In genomic region chr7:124764847-124765400, GRCh38 we compare ENCODE assay signal across 8 cellular contexts. TPM values are rescaled to one million over a fixed set of nuclear protein-coding genes. Genes with fewer than 3 reads are reported as not detected.
DNase-seq lines count a peak whose midpoint lies in the region.

No MANE protein-coding gene starts in this region.

- peaks cover 12% of the 10 kb centered on the region for H3K4me1 Mint-ChIP-seq in activated T-helper 1 cell treated with anti-CD3 and anti-CD28 coated beads, Interleukin-12 subunit alpha, Interleukin-12 subunit beta, Interleukin-2, Interleukin-4 antibody, amounts not matched to agents 30 ng/mL and 10 ng/mL and 1 ng/mL, durations not matched to agents 14 hours and 24 hours and 36 hours (ENCODE audit: low read depth)

- peaks cover 51% of the 10 kb centered on the region for H3K27me3 Mint-ChIP-seq in activated T-helper 1 cell treated with anti-CD3 and anti-CD28 coated beads, Interleukin-12 subunit alpha, Interleukin-12 subunit beta, Interleukin-2, Interleukin-4 antibody, amounts not matched to agents 30 ng/mL and 10 ng/mL and 1 ng/mL, durations not matched to agents 14 hours and 24 hours and 36 hours (ENCODE audit: insufficient read depth)

- H3K36me3 Mint-ChIP-seq in activated T-helper 1 cell treated with anti-CD3 and anti-CD28 coated beads, Interleukin-12 subunit alpha, Interleukin-12 subunit beta, Interleukin-2, Interleukin-4 antibody, amounts not matched to agents 30 ng/mL and 10 ng/mL and 1 ng/mL, durations not matched to agents 14 hours and 24 hours and 36 hours (ENCODE audit: low read depth) = no peaks in the 10 kb centered on the region

- no peaks in the 10 kb centered on the region for H3K9me3 Mint-ChIP-seq in activated T-helper 1 cell treated with anti-CD3 and anti-CD28 coated beads, Interleukin-12 subunit alpha, Interleukin-12 subunit beta, Interleukin-2, Interleukin-4 antibody, amounts not matched to agents 30 ng/mL and 10 ng/mL and 1 ng/mL, durations not matched to agents 14 hours and 24 hours and 36 hours

- intact Hi-C loops in activated T-helper 1 cell treated with anti-CD3 and anti-CD28 coated beads, Interleukin-12 subunit alpha, Interleukin-12 subunit beta, Interleukin-2, Interleukin-4 antibody, amounts not matched to agents 30 ng/mL and 10 ng/mL and 1 ng/mL, durations not matched to agents 14 hours and 24 hours and 36 hours (cut with micrococcal nuclease) = loop anchor here (5.0 kb wide), 1 partner anchor 733 kb away; the partner anchor contains the start of gene TMEM229A
- intact Hi-C loops in head of caudate nucleus (cut with DNase I) = loop anchor here (10.0 kb wide), 1 partner anchor 120 kb away; no protein-coding TSS in a partner anchor
- intact Hi-C loops in posterior vena cava (cut with DNase I) = no loop called here

- DNase-seq in AG08396 (ENCODE audit: low spot score) (peak; percentile 55), GM19238 (ENCODE audit: insufficient read length, low spot score) (peak; percentile 8), HPDE6-E6E7 (ENCODE audit: extremely low spot score) (peak; percentile 36), head of caudate nucleus (peak in 34 of 42 donors; percentile 23 to 74 (median 46)), posterior vena cava (ENCODE audit: low spot score) (peak; percentile 71), NCI-H446 (lab: John Stamatoyannopoulos, UW) (no peak), NCI-H187 treated with DMSO at 0.1 percent for 48 hours (lab: John Stamatoyannopoulos, UW) (no peak)
- no peak for DNase-seq in activated T-helper 1 cell treated with anti-CD3 and anti-CD28 coated beads, Interleukin-12 subunit alpha, Interleukin-12 subunit beta, Interleukin-2, Interleukin-4 antibody, amounts not matched to agents 30 ng/mL and 10 ng/mL and 1 ng/mL, durations not matched to agents 14 hours and 24 hours and 36 hours (ENCODE audit: low spot score)

- H3K27ac Mint-ChIP-seq in activated T-helper 1 cell treated with anti-CD3 and anti-CD28 coated beads, Interleukin-12 subunit alpha, Interleukin-12 subunit beta, Interleukin-2, Interleukin-4 antibody, amounts not matched to agents 30 ng/mL and 10 ng/mL and 1 ng/mL, durations not matched to agents 14 hours and 24 hours and 36 hours = no peak overlapping the region

- H3K4me3 Mint-ChIP-seq in activated T-helper 1 cell treated with anti-CD3 and anti-CD28 coated beads, Interleukin-12 subunit alpha, Interleukin-12 subunit beta, Interleukin-2, Interleukin-4 antibody, amounts not matched to agents 30 ng/mL and 10 ng/mL and 1 ng/mL, durations not matched to agents 14 hours and 24 hours and 36 hours = peak overlapping the region; percentile 80

RNA-seq across cellular contexts. Expression of gene GPR37, which starts 0.7 kb away (rescaled TPM):
- not detected in 2 replicates for total RNA-seq in activated T-helper 1 cell treated with anti-CD3 and anti-CD28 coated beads, Interleukin-12 subunit alpha, Interleukin-12 subunit beta, Interleukin-2, Interleukin-4 antibody, amounts not matched to agents 30 ng/mL and 10 ng/mL and 1 ng/mL, durations not matched to agents 14 hours and 24 hours and 36 hours
- under 1 TPM; 0.19 to 0.29 TPM for total RNA-seq in posterior vena cava

Comparison
In these comparisons a context has a peak if more than half of its experiments do, and no peak if none do; other contexts are left out.
1. DNase-seq: peak in AG08396 (single experiment), GM19238 (single experiment), HPDE6-E6E7 (single experiment), head of caudate nucleus (34 of 42) and posterior vena cava (single experiment); none in activated T-helper 1 cell treated with anti-CD3 and anti-CD28 coated beads, Interleukin-12 subunit alpha, Interleukin-12 subunit beta, Interleukin-2, Interleukin-4 antibody, amounts not matched to agents 30 ng/mL and 10 ng/mL and 1 ng/mL, durations not matched to agents 14 hours and 24 hours and 36 hours (single experiment), NCI-H446 (0 of 2) and NCI-H187 treated with DMSO at 0.1 percent for 48 hours (single experiment).
2. intact Hi-C loops: an anchor here in activated T-helper 1 cell treated with anti-CD3 and anti-CD28 coated beads, Interleukin-12 subunit alpha, Interleukin-12 subunit beta, Interleukin-2, Interleukin-4 antibody, amounts not matched to agents 30 ng/mL and 10 ng/mL and 1 ng/mL, durations not matched to agents 14 hours and 24 hours and 36 hours (5.0 kb wide) and head of caudate nucleus (10.0 kb wide); none called in posterior vena cava.